Comparison of ENCODE assay signal across 8 cellular contexts in the genomic region with DNA sequence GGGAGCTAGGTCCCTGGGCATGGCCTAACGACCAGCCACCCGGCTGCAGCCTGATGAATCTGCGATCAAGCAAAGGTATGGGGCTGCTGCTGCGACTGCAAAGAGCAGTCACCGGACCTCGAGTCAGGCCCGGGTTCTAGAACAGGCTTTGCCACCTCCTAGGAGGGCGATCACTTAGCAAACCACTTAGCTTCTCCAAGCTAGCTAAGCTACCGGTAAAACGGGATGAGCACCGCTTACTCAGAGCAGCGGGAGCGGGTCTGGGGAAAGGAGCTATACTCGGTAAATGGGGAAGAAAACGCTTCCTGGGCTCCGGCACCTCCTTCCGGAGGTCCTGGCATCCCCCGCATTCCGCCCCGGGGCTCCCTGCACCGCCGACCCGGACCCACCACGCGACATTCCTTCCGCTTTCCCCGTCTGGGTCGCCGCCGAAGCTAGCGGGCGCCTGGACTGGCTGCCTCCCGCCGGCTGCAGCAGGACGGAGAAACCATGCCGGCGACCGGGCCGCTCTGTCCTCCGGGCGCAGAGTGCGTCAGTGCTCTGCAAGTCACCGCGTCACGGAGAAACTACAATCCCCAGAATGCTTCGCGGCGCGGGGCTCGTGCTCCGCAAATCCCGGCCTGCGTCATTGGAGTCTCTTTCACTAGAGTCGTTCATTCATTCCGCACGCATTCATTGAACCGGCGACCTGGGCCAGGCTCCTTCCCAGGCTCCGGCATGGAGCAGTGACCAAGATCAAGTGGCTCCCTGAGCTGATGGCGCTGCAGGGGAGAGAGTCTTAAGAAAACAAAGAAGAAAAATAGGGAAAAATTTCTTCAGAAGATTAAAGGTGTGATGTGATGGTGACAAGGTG. TPM values are rescaled to one million over a fixed set of nuclear protein-coding genes. Genes with fewer than 3 reads are reported as not detected.
DNase-seq lines count a peak whose midpoint lies in the region; ATAC-seq, FAIRE-seq and TF ChIP-seq lines count a peak whose summit lies in the region.

Gene LSM10 (minus strand): TSS at position 531 of the 853 bp plus-strand sequence. CDS start 3,779 bp downstream, outside the sequence.

- peak; percentile 80 for TF ChIP-seq POLR2A in GM19193 (IDR thresholded peaks at IDR 0.05; ENCODE audit: extremely low read depth, insufficient read depth, insufficient read length)

- TF ChIP-seq CTCF in kidney (IDR thresholded peaks at IDR 0.05; ENCODE audit: borderline replicate concordance, extremely low read depth, insufficient read depth): no peak

- peaks cover 0 to 8% of the 10 kb centered on the region in 2 donors for H3K4me1 ChIP-seq in kidney (ENCODE audit: control insufficient read depth in 1 of 2, insufficient read depth in 1 of 2, low read depth in 1 of 2, low read length in 2 of 2)

- peak; percentile 84 for ATAC-seq in HG03439 (IDR thresholded peaks at IDR 0.05; ENCODE audit: unreplicated experiment)

- FAIRE-seq in kidney (lab: Jason Lieb, UNC): no peak

- H3K36me3 ChIP-seq in kidney (ENCODE audit: control insufficient read depth in 1 of 2, insufficient read depth in 2 of 2, low read length in 2 of 2): peaks cover 8 to 14% of the 10 kb centered on the region in 2 donors

- DNase-seq in AML-193 (lab: John Stamatoyannopoulos, UW): peak; percentile 71 to 90
- peak; percentile 99 for DNase-seq in NCI-H510A treated with DMSO at 0.1 percent for 48 hours (lab: John Stamatoyannopoulos, UW)
- DNase-seq in activated CD4-positive, alpha-beta T cell treated with anti-CD3 and anti-CD28 coated beads for 1 hour: peak; percentile 86
- peak; percentile 76 to 83 for DNase-seq in cerebellar nuclear complex (lab: John Stamatoyannopoulos, UW)
- peak; percentile 97 for DNase-seq in kidney
- DNase-seq in stimulated activated CD4-positive, alpha-beta T cell treated with anti-CD3 and anti-CD28 coated beads, Interleukin-15, amount 100 ng/mL, for 24 hours: peak; percentile 96

- H3K27ac ChIP-seq in kidney (ENCODE audit: low read depth in 2 of 2, low read length in 2 of 2): peak within 1 kb of the TSS; percentile 87 to 93

- H3K9me3 ChIP-seq in kidney (ENCODE audit: control insufficient read depth in 1 of 2, low read length in 2 of 2): no peaks in the 10 kb centered on the region

- intact Hi-C loops in kidney (cut with DNase I): no loop called here

- peak within 1 kb of the TSS; percentile 87 to 97 for H3K4me3 ChIP-seq in kidney (ENCODE audit: low read length in 2 of 2)

- peak within 1 kb of the TSS; percentile 77 to 94 for H3K9ac ChIP-seq in kidney (ENCODE audit: low read length in 2 of 2)

RNA-seq across cellular contexts. Expression of gene LSM10, which starts in this region (rescaled TPM):
- 29.5 TPM for total RNA-seq in kidney
- polyA plus RNA-seq in kidney (ENCODE audit: insufficient read depth, low read depth, low replicate concordance): 91.6 TPM

Comparison
In these comparisons a context has a peak if more than half of its experiments do, and no peak if none do; other contexts are left out.
1. Peak in every context shown above with its lines: DNase-seq, ATAC-seq, H3K4me3 ChIP-seq and H3K27ac ChIP-seq.